Comparison of ENCODE assay signal across 17 cellular contexts in the genomic region with DNA sequence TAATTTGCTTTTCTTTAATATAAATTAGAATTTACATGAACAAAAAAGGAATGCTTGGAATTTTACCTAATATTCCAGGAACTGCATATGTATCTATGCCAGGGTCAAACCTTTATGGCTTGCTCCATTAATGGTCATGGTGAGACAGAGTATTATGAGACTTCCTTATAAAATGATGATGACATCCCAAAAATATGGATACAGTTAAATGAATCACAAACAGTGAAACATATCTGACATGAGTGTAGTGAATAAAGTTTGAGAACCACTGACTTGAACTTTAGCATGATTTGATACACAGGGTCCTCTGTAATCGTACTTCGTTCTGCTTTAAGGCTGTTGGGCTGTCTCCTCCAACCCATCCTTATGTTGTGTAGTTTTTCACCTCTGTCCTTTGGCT. TPM values are rescaled to one million over a fixed set of nuclear protein-coding genes. Genes with fewer than 3 reads are reported as not detected.
DNase-seq lines count a peak whose midpoint lies in the region; ATAC-seq, FAIRE-seq and TF ChIP-seq lines count a peak whose summit lies in the region.
"Had no signal": no experiment of that assay in that cellular context is flagged by ENCODE, and none has a peak within 500 bp of the region (broad histone marks: within the 10 kb centered on the region; RNA-seq: fewer than 3 reads in every experiment).

No MANE protein-coding gene starts in this region.

- H3K79me2 ChIP-seq in HCT116 (ENCODE audit: insufficient read depth, low read length) = peaks cover 12% of the 10 kb centered on the region; the same call in 1 of the 2 replicates
- peaks cover 5% of the 10 kb centered on the region for H3K79me2 ChIP-seq in keratinocyte (ENCODE audit: control insufficient read depth, insufficient read depth, low read length)

- TF ChIP-seq POLR2A in HCT116 (IDR thresholded peaks at IDR 0.05; ENCODE audit: borderline replicate concordance, extremely low read depth, insufficient read depth, insufficient read length) = no peak
- no peak for TF ChIP-seq POLR2A in heart left ventricle (IDR thresholded peaks at IDR 0.05)

- TF ChIP-seq CTCF in HCT116 (IDR thresholded peaks at IDR 0.05 in 2 of 3, conservative IDR thresholded peaks at IDR 0.05 in 1 of 3; ENCODE audit: borderline replicate concordance in 1 of 3, insufficient read depth in 1 of 3, low read depth in 2 of 3, low read length in 2 of 3) (no peak), astrocyte of the spinal cord (IDR thresholded peaks at IDR 0.05; ENCODE audit: low read depth, low read length) (no peak), keratinocyte (optimal IDR thresholded peaks at IDR 0.05 in 1 of 3, IDR thresholded peaks at IDR 0.05 in 1 of 3, conservative IDR thresholded peaks at IDR 0.05 in 1 of 3; ENCODE audit: extremely low read depth in 1 of 3, insufficient read depth in 2 of 3, low read length in 3 of 3) (no peak), heart left ventricle (IDR thresholded peaks at IDR 0.05) (no peak)

- H3K9me1 ChIP-seq in keratinocyte (ENCODE audit: control insufficient read depth, extremely low read depth, insufficient read depth, low read length) = no peaks in the 10 kb centered on the region

- H3K9ac ChIP-seq in HCT116 (ENCODE audit: low read length) (no peak overlapping the region), keratinocyte (ENCODE audit: control insufficient read depth, extremely low read depth, insufficient read depth, low read length) (no peak overlapping the region)
- H3K9ac ChIP-seq: BLaER1 treated with 17β-estradiol and CSF1 and Interleukin-3, amounts not matched to agents 10 nM and 100 nM had no signal

- in situ Hi-C loops in astrocyte of the spinal cord (cut with HindIII; ENCODE audit: low sequenced_read_pairs) = no loop called here

- no peak overlapping the region for H2AFZ ChIP-seq in HCT116 (ENCODE audit: low read depth, low read length, poor library complexity, severe bottlenecking)
- H2AFZ ChIP-seq in keratinocyte (ENCODE audit: control insufficient read depth, low read length) = no peak overlapping the region

- RAD21 ChIA-PET in HCT116 (lab: Charles Lee; ENCODE audit: low non-redundant PET in 1 of 2, low total read pairs in 2 of 2, uncharacterized antibody in 2 of 2, unreplicated experiment in 2 of 2) = no interaction called here

- BruUV-seq in HCT116 (replicated peaks; lab: Mats Ljungman, UMichigan) = TSS peak; percentile 22

- H3K27me3 ChIP-seq in HCT116 (ENCODE audit: insufficient read depth, low read length) (no peaks in the 10 kb centered on the region), keratinocyte (ENCODE audit: control insufficient read depth, extremely low read depth, insufficient read depth, low read length) (no peaks in the 10 kb centered on the region), heart left ventricle (no peaks in the 10 kb centered on the region)
- H3K27me3 ChIP-seq: BLaER1 treated with 17β-estradiol and CSF1 and Interleukin-3, amounts not matched to agents 10 nM and 100 nM; right lobe of liver had no signal

- ATAC-seq in HCT116 (no peak), heart left ventricle (no peak), GM18520 (IDR thresholded peaks at IDR 0.05; ENCODE audit: unreplicated experiment) (no peak), GM19463 (IDR thresholded peaks at IDR 0.05; ENCODE audit: unreplicated experiment) (no peak)
- ATAC-seq: left ventricle myocardium superior, right lobe of liver had no signal

- peak; percentile 10 for DNase-seq in AG20443 (ENCODE audit: low spot score)
- no peak for DNase-seq in HCT116 (ENCODE audit: low read depth, low spot score)
- DNase-seq in astrocyte of the spinal cord (ENCODE audit: low read depth, low spot score) = peak; percentile 13
- no peak for DNase-seq in keratinocyte (ENCODE audit: low read depth, low spot score)
- no peak for DNase-seq in T-helper 9 cell
- DNase-seq in heart left ventricle = no peak
- DNase-seq: activated CD4-positive, CD25-positive, alpha-beta regulatory T cell treated with anti-CD3 and anti-CD28 coated beads, Interleukin-2, amount 50 U/mL, for 72 hours; DMS 273 treated with DMSO at 0.1 percent for 48 hours; left ventricle myocardium superior; NCI-H1417; NCI-H345; right lobe of liver had no signal

- dilution Hi-C loops in keratinocyte (cut with MboI; ENCODE audit: extremely low pct_ligation_motif_present, low sequenced_read_pairs) = no loop called here

- 94 to 99% (median 98%) methylated on average over 2 of the region's 2 CpGs for WGBS in heart left ventricle, 4 donors

- H3K4me3 ChIP-seq in HCT116 (replicated peaks in 1 of 2; ENCODE audit: low read depth in 1 of 2, low read length in 2 of 2) = no peak overlapping the region
- H3K4me3 ChIP-seq in astrocyte of the spinal cord (ENCODE audit: low read depth, low read length) = no peak overlapping the region
- H3K4me3 ChIP-seq in keratinocyte (ENCODE audit: control insufficient read depth in 2 of 3, extremely low read depth in 1 of 3, insufficient read depth in 2 of 3, low read depth in 1 of 3, low read length in 3 of 3) = no peak overlapping the region
- H3K4me3 ChIP-seq in heart left ventricle = no peak overlapping the region
- H3K4me3 ChIP-seq: BLaER1 treated with 17β-estradiol and CSF1 and Interleukin-3, amounts not matched to agents 10 nM and 100 nM; right lobe of liver had no signal

- intact Hi-C loops in HCT116 (cut with micrococcal nuclease) (no loop called here), heart left ventricle (cut with DNase I) (no loop called here)

- H4K20me1 ChIP-seq in HCT116 (ENCODE audit: insufficient read depth) = no peaks in the 10 kb centered on the region
- H4K20me1 ChIP-seq in keratinocyte (ENCODE audit: control insufficient read depth, extremely low read depth, insufficient read depth, low read length) = no peaks in the 10 kb centered on the region

- CTCF ChIA-PET in HCT116 (lab: Charles Lee) = no interaction called here

- peak; percentile 34 for FAIRE-seq in keratinocyte (lab: Jason Lieb, UNC)
- FAIRE-seq: GM18507 had no signal

- TF ChIP-seq RAD21 in HCT116 (IDR thresholded peaks at IDR 0.05; ENCODE audit: low read depth) = no peak

- no peak overlapping the region for H3K27ac ChIP-seq in HCT116 (ENCODE audit: low read depth, low read length)
- no peak overlapping the region for H3K27ac ChIP-seq in keratinocyte (ENCODE audit: control insufficient read depth, insufficient read depth, low read length)
- H3K27ac ChIP-seq in heart left ventricle = no peak overlapping the region
- H3K27ac ChIP-seq: BLaER1 treated with 17β-estradiol and CSF1 and Interleukin-3, amounts not matched to agents 10 nM and 100 nM; HL-60; right lobe of liver had no signal

- H3K4me2 ChIP-seq in HCT116 (ENCODE audit: low read length) (no peak overlapping the region), keratinocyte (ENCODE audit: control insufficient read depth, extremely low read depth, insufficient read depth, low read depth, low read length) (no peak overlapping the region)
- H3K4me2 ChIP-seq: BLaER1 treated with 17β-estradiol and CSF1 and Interleukin-3, amounts not matched to agents 10 nM and 100 nM had no signal

- H3K4me1 ChIP-seq in HCT116 (ENCODE audit: control insufficient read depth in 1 of 2, insufficient read depth in 2 of 2, low read length in 2 of 2) (peaks cover 0 to 9% of the 10 kb centered on the region in 2 experiments; a peak in 1 of 4 replicates), keratinocyte (ENCODE audit: control insufficient read depth, extremely low read depth, insufficient read depth, low read length) (peaks cover 4% of the 10 kb centered on the region), heart left ventricle (peaks cover 0 to 16% (median 0%) of the 10 kb centered on the region in 12 donors)
- H3K4me1 ChIP-seq: BLaER1 treated with 17β-estradiol and CSF1 and Interleukin-3, amounts not matched to agents 10 nM and 100 nM; right lobe of liver had no signal

- H3K9me3 ChIP-seq in HCT116 (ENCODE audit: control insufficient read depth in 1 of 2, insufficient read depth in 1 of 2, low read depth in 1 of 2, low read length in 2 of 2) (no peaks in the 10 kb centered on the region), keratinocyte (ENCODE audit: control insufficient read depth, low read depth, low read length) (no peaks in the 10 kb centered on the region), heart left ventricle (no peaks in the 10 kb centered on the region)
- H3K9me3 ChIP-seq: BLaER1 treated with 17β-estradiol and CSF1 and Interleukin-3, amounts not matched to agents 10 nM and 100 nM; right lobe of liver had no signal

- POLR2A ChIA-PET in HCT116 (lab: Charles Lee) = no interaction called here

- no peaks in the 10 kb centered on the region for H3K9me2 ChIP-seq in HCT116 (ENCODE audit: insufficient read depth)

- peaks cover 0 to 6% of the 10 kb centered on the region in 2 experiments; a peak in 1 of 4 replicates for H3K36me3 ChIP-seq in HCT116 (ENCODE audit: control insufficient read depth in 1 of 2, insufficient read depth in 2 of 2, low read length in 2 of 2)
- peaks cover 5 to 6% of the 10 kb centered on the region in 2 experiments for H3K36me3 ChIP-seq in keratinocyte (ENCODE audit: control insufficient read depth in 2 of 2, extremely low read depth in 1 of 2, insufficient read depth in 2 of 2, low read length in 2 of 2)
- H3K36me3 ChIP-seq in heart left ventricle = peaks cover 0 to 57% (median 50%) of the 10 kb centered on the region in 9 donors

RNA-seq across cellular contexts. Expression of a gene that starts 51.8 kb away (rescaled TPM):
- total RNA-seq in HCT116 (2021; ENCODE audit: unreplicated experiment) (59.1 TPM), heart left ventricle (10 to 100 TPM; 14.8 to 55.7 (median 29.4) TPM)
- polyA plus RNA-seq in HCT116 (2012) = 41.2 and 45.6 TPM in 2 replicates
- polyA plus RNA-seq in keratinocyte (32.4 to 54.1 TPM (median 41.2 TPM) in 3 replicates), heart left ventricle (10 to 100 TPM; 11.8 to 39.4 TPM)
- polyA plus RNA-seq in keratinocyte (2011; ENCODE audit: low read depth) = 101 TPM
- 32.0 and 69.2 TPM in 2 replicates for polyA plus RNA-seq in keratinocyte (2011; cell fraction: cytosol; rRNA removed)
- 51.8 and 66.9 TPM in 2 replicates for polyA plus RNA-seq in keratinocyte (2011; cell fraction: nucleus; rRNA removed)
- polyA plus RNA-seq in keratinocyte (2012; ENCODE audit: low replicate concordance) = 37.1 and 79.6 TPM in 2 replicates
- polyA minus RNA-seq in keratinocyte = 12.7 to 35.9 TPM (median 15.4 TPM) in 3 replicates
- 9.4 TPM for polyA minus RNA-seq in keratinocyte (2011; cell fraction: cytosol; rRNA and poly(A)+ RNA removed)
- polyA minus RNA-seq in keratinocyte (2011; cell fraction: nucleus; rRNA and poly(A)+ RNA removed) = 18.3 and 35.9 TPM in 2 replicates

RNA-seq across cellular contexts. Expression of a gene that starts 51.9 kb away (rescaled TPM):
- total RNA-seq in HCT116 (2021; ENCODE audit: unreplicated experiment) (3.0 TPM), heart left ventricle (10 to 100 TPM in 5 of 9 donors, 1 to 10 TPM in 4; 6.2 to 17.2 (median 10.1) TPM)
- 0.88 and 1.2 TPM in 2 replicates for polyA plus RNA-seq in HCT116 (2012)
- polyA plus RNA-seq in keratinocyte (0.20 to 0.47 TPM (median 0.39 TPM) in 3 replicates), heart left ventricle (1 to 10 TPM; 1.5 to 3.4 TPM)
- 1.6 TPM for polyA plus RNA-seq in keratinocyte (2011; ENCODE audit: low read depth)
- polyA plus RNA-seq in keratinocyte (2011; cell fraction: cytosol; rRNA removed) = 0.21 and 0.24 TPM in 2 replicates
- 0.80 and 0.85 TPM in 2 replicates for polyA plus RNA-seq in keratinocyte (2011; cell fraction: nucleus; rRNA removed)
- 0.29 and 2.2 TPM in 2 replicates for polyA plus RNA-seq in keratinocyte (2012; ENCODE audit: low replicate concordance)
- polyA minus RNA-seq in keratinocyte = 0.46 to 0.86 TPM (median 0.49 TPM) in 3 replicates
- not detected for polyA minus RNA-seq in keratinocyte (2011; cell fraction: cytosol; rRNA and poly(A)+ RNA removed)
- polyA minus RNA-seq in keratinocyte (2011; cell fraction: nucleus; rRNA and poly(A)+ RNA removed) = 1.3 and 2.0 TPM in 2 replicates

Comparison
In these comparisons a context has a peak if more than half of its experiments do, and no peak if none do; other contexts are left out.
1. DNase-seq: peak in AG20443 (single experiment) and astrocyte of the spinal cord (single experiment); none in HCT116 (single experiment), keratinocyte (single experiment), T-helper 9 cell (single experiment) and heart left ventricle (0 of 5).